8 cellular contexts compared by ENCODE assay signal in genomic region chr2:131104487-131105155, GRCh38. TPM values are rescaled to one million over a fixed set of nuclear protein-coding genes. Genes with fewer than 3 reads are reported as not detected.
DNase-seq lines count a peak whose midpoint lies in the region; ATAC-seq and TF ChIP-seq lines count a peak whose summit lies in the region.

No MANE protein-coding gene starts in this region.

- H3K9me3 ChIP-seq in HUES6 (ENCODE audit: control insufficient read depth, insufficient read depth, low read depth, low read length) (no peaks in the 10 kb centered on the region), Panc1 (ENCODE audit: control insufficient read depth, insufficient read depth, low read depth, low read length) (no peaks in the 10 kb centered on the region), gastroesophageal sphincter (no peaks in the 10 kb centered on the region), ovary (no peaks in the 10 kb centered on the region), vagina (no peaks in the 10 kb centered on the region)

- H3K36me3 ChIP-seq in HUES6 (ENCODE audit: control insufficient read depth, insufficient read depth, low read length) (no peaks in the 10 kb centered on the region), Panc1 (ENCODE audit: control insufficient read depth, insufficient read depth, low read length) (no peaks in the 10 kb centered on the region; the same call in 1 of the 2 replicates), gastroesophageal sphincter (no peaks in the 10 kb centered on the region), ovary (no peaks in the 10 kb centered on the region), vagina (no peaks in the 10 kb centered on the region)

- peak overlapping the region; percentile 98 for H3K4me3 ChIP-seq in HUES6 (ENCODE audit: low read depth, low read length)
- peak overlapping the region; percentile 95 to 96 for H3K4me3 ChIP-seq in Panc1 (ENCODE audit: low read depth in 2 of 2, low read length in 2 of 2)
- H3K4me3 ChIP-seq in gastroesophageal sphincter = peak overlapping the region; percentile 57 to 75
- peak overlapping the region; percentile 88 for H3K4me3 ChIP-seq in ovary
- H3K4me3 ChIP-seq in vagina = peak overlapping the region; percentile 68 to 90

- no TSS peak for BruUV-seq in Panc1 (replicated peaks; lab: Mats Ljungman, UMichigan)

- H3K27ac ChIP-seq in HUES6 (ENCODE audit: low read depth, low read length) (peak overlapping the region; percentile 49; the same call in 1 of the 2 replicates), Panc1 (ENCODE audit: low read length) (peak overlapping the region; percentile 96), gastroesophageal sphincter (peak overlapping the region; percentile 66 to 94 (median 92)), ovary (peak overlapping the region; percentile 79 to 87), vagina (peak overlapping the region; percentile 92)

- 0 to 1% methylated on average over 19 to 20 of the region's 20 CpGs for WGBS in gastroesophageal sphincter (ENCODE audit: low coverage in 1 of 2), 2 donors
- WGBS in ovary, 3 donors = 1% methylated on average over 20 of the region's 20 CpGs

- TF ChIP-seq CTCF in Panc1 (IDR thresholded peaks at IDR 0.05) (no peak), gastroesophageal sphincter (IDR thresholded peaks at IDR 0.05) (no peak), ovary (IDR thresholded peaks at IDR 0.05) (no peak), vagina (IDR thresholded peaks at IDR 0.05) (no peak)

- intact Hi-C loops in Panc1 (cut with micrococcal nuclease; ENCODE audit: unreplicated experiment) = no loop called here
- intact Hi-C loops in ovary (cut with DNase I) = loop anchor here in 1 of 4 donors (5.0 kb wide), 1 partner anchor 388 kb away; the partner anchor contains the start of gene MZT2A
- intact Hi-C loops in vagina (cut with DNase I) = no loop called here

- ATAC-seq in GM21619 (IDR thresholded peaks at IDR 0.05; ENCODE audit: unreplicated experiment) (peak; percentile 67), Panc1 (peak; percentile 91), gastroesophageal sphincter (peak; percentile 89)

- H3K4me1 ChIP-seq in HUES6 (ENCODE audit: control insufficient read depth, insufficient read depth, low read length) (peaks cover 16% of the 10 kb centered on the region), Panc1 (ENCODE audit: control insufficient read depth, insufficient read depth, low read length) (peaks cover 19% of the 10 kb centered on the region), gastroesophageal sphincter (peaks cover 0 to 41% (median 19%) of the 10 kb centered on the region in 3 donors), ovary (ENCODE audit: insufficient read depth) (peaks cover 2% of the 10 kb centered on the region), vagina (peaks cover 27% of the 10 kb centered on the region)

- in situ Hi-C loops in Panc1 (cut with HindIII; ENCODE audit: low pct_unique_long_range_greater_than_20kb, low sequenced_read_pairs) = no loop called here

- TF ChIP-seq POLR2A in gastroesophageal sphincter (IDR thresholded peaks at IDR 0.05) (no peak), ovary (IDR thresholded peaks at IDR 0.05) (no peak), vagina (IDR thresholded peaks at IDR 0.05) (no peak)

- CTCF ChIA-PET in Panc1 (lab: Charles Lee) = no interaction called here

- H3K27me3 ChIP-seq in HUES6 (ENCODE audit: control insufficient read depth, insufficient read depth, low read length) (no peaks in the 10 kb centered on the region), Panc1 (ENCODE audit: control insufficient read depth, insufficient read depth, low read length) (no peaks in the 10 kb centered on the region), gastroesophageal sphincter (no peaks in the 10 kb centered on the region), ovary (no peaks in the 10 kb centered on the region), vagina (no peaks in the 10 kb centered on the region)

- no peak for TF ChIP-seq EP300 in gastroesophageal sphincter (IDR thresholded peaks at IDR 0.05)
- no peak for TF ChIP-seq EP300 in ovary (IDR thresholded peaks at IDR 0.05)

- H3K9ac ChIP-seq in HUES6 (ENCODE audit: low read length) = peak overlapping the region; percentile 66

- DNase-seq in EH (ENCODE audit: low read depth) (peak; percentile 80), Panc1 (ENCODE audit: low read depth, low spot score) (peak; percentile 57), ovary (peak in 1 of 5 donors; percentile 52), vagina (ENCODE audit: extremely low spot score in 2 of 2) (peak in 1 of 2 donors; percentile 89)
- DNase-seq in activated gamma-delta T cell treated with anti-CD3 and anti-CD28 coated beads, Interleukin-2, amount 50 U/mL, for 16 hours (ENCODE audit: low read depth) = peak; percentile 11

- POLR2A ChIA-PET in Panc1 (lab: Charles Lee) = interaction anchor here (0.6 kb wide), 1 partner anchor 16 kb away, joined by 9 read pairs; no protein-coding TSS in a partner anchor

RNA-seq across cellular contexts. Expression of gene PLEKHB2, which starts 0.5 kb away (rescaled TPM):
- total RNA-seq in Panc1 (2021; ENCODE audit: unreplicated experiment) = 72.0 TPM
- 60.3 TPM for polyA plus RNA-seq in Panc1 (2012; ENCODE audit: insufficient read length)
- 10 to 100 TPM; 38.1 to 58.7 (median 49.0) TPM for total RNA-seq in gastroesophageal sphincter
- 10 to 100 TPM; 13.1 to 46.2 (median 23.4) TPM for total RNA-seq in ovary
- polyA plus RNA-seq in ovary = 10 to 100 TPM in 1 of 2 donors, 1 to 10 TPM in 1; 9.8 to 53.2 TPM
- total RNA-seq in vagina = 46.7 TPM

RNA-seq across cellular contexts. Expression of gene FAM168B, which starts 11.4 kb away (rescaled TPM):
- 137 TPM for total RNA-seq in Panc1 (2021; ENCODE audit: unreplicated experiment)
- polyA plus RNA-seq in Panc1 (2012; ENCODE audit: insufficient read length) = 112 TPM
- 100 to 1,000 TPM; 184 to 244 (median 198) TPM for total RNA-seq in gastroesophageal sphincter
- 100 to 1,000 TPM in 4 of 7 donors, 10 to 100 TPM in 3; 66.3 to 117 (median 108) TPM for total RNA-seq in ovary
- polyA plus RNA-seq in ovary = 10 to 100 TPM; 54.4 to 67.0 TPM
- 56.7 TPM for total RNA-seq in vagina
